Comparison of ENCODE assay signal across 1 cellular context in genomic region chr1:84524590-84524989, GRCh38.
TF ChIP-seq lines count a peak whose summit lies in the region.

No MANE protein-coding gene starts in this region.

TF ChIP-seq in K562, 482 proteins besides CTCF, POLR2A, EP300 and RAD21:
- TF ChIP-seq KDM1A (IDR thresholded peaks at IDR 0.05) (0 out of 4 replicates have a peak, but pooled peaks of 1 of the 2 experiments have one; percentile 18), ZHX1 (conservative IDR thresholded peaks at IDR 0.05; ENCODE audit: low read length) (no peak), PRDM10 (IDR thresholded peaks at IDR 0.05; ENCODE audit: partially characterized antibody) (no peak), HDGF (IDR thresholded peaks at IDR 0.05) (no peak), TRIM24 (IDR thresholded peaks at IDR 0.05) (peak; percentile 21 to 72; a peak in 2 of 4 replicates), GMEB1 (CRISPR knock-in tag; IDR thresholded peaks at IDR 0.05) (no peak), CEBPG (CRISPR knock-in tag; IDR thresholded peaks at IDR 0.05) (no peak), CEBPG (tag; conservative IDR thresholded peaks at IDR 0.05 in 1 of 2, IDR thresholded peaks at IDR 0.05 in 1 of 2) (peak in 1 of 2 experiments; percentile 83; a peak in 2 of 4 replicates), MXI1 (IDR thresholded peaks at IDR 0.05; ENCODE audit: low read depth, low read length) (no peak), ZFP36 (IDR thresholded peaks at IDR 0.05; ENCODE audit: low read depth, low read length, partially characterized antibody) (no peak), ATF3 (IDR thresholded peaks at IDR 0.05) (peak; percentile 64; the same call in 1 of the 2 replicates), ATF3 (CRISPR knock-in tag; conservative IDR thresholded peaks at IDR 0.05) (no peak), RCOR1 (IDR thresholded peaks at IDR 0.05; ENCODE audit: borderline replicate concordance in 1 of 2, low read depth in 2 of 2, low read length in 2 of 2) (peak in 1 of 2 experiments; percentile 41; a peak in 1 of 4 replicates), TAL1 (IDR thresholded peaks at IDR 0.05) (0 out of 2 replicates have a peak, but pooled peaks have one; percentile 11), NR2C1 (IDR thresholded peaks at IDR 0.05) (no peak), NR2C1 (tag; IDR thresholded peaks at IDR 0.05) (peak; percentile 21; the same call in 1 of the 2 replicates), TAF7 (tag; IDR thresholded peaks at IDR 0.05) (no peak)
